19 cellular contexts compared by ENCODE assay signal in genomic region chr7:121575194-121575766, GRCh38.
"Had no signal": no experiment of that assay in that cellular context is flagged by ENCODE, and none has a peak within 500 bp of the region (broad histone marks: within the 10 kb centered on the region; RNA-seq: fewer than 3 reads in every experiment).

No MANE protein-coding gene starts in this region.

- ATAC-seq: activated T-cell treated with anti-CD3 and anti-CD28 coated beads, Interleukin-2, amount 50 U/mL, for 72 hours; foreskin keratinocyte; stimulated activated naive CD8-positive, alpha-beta T cell treated with anti-CD3 and anti-CD28 coated beads, Interleukin-15, Interleukin-2, amounts not matched to agents 100 U/mL and 50 U/mL, for 24 hours had no signal

- H3K27ac Mint-ChIP-seq: activated CD4-positive, alpha-beta memory T cell treated with anti-CD3 and anti-CD28 coated beads for 36 hours; activated naive CD8-positive, alpha-beta T cell treated with anti-CD3 and anti-CD28 coated beads for 36 hours; activated T-cell treated with anti-CD3 and anti-CD28 coated beads, Interleukin-2, amount 50 U/mL, for 72 hours; nephron progenitor cell; T-helper 2 cell treated with Interferon-gamma antibody and Interleukin-4, amounts not matched to agents 5 μg/mL and 100 μg/mL, for 36 hours had no signal

- H3K36me3 Mint-ChIP-seq: activated CD4-positive, alpha-beta memory T cell treated with anti-CD3 and anti-CD28 coated beads for 36 hours; activated naive CD8-positive, alpha-beta T cell treated with anti-CD3 and anti-CD28 coated beads for 36 hours had no signal

- FAIRE-seq: endometrium had no signal

- H3K9me3 ChIP-seq: breast epithelium, esophagus muscularis mucosa, left ventricle myocardium inferior, upper lobe of left lung had no signal

- H3K4me3 Mint-ChIP-seq: activated CD4-positive, alpha-beta memory T cell treated with anti-CD3 and anti-CD28 coated beads for 36 hours; activated naive CD8-positive, alpha-beta T cell treated with anti-CD3 and anti-CD28 coated beads for 36 hours; activated T-cell treated with anti-CD3 and anti-CD28 coated beads, Interleukin-2, amount 50 U/mL, for 72 hours; nephron progenitor cell; T-helper 2 cell treated with Interferon-gamma antibody and Interleukin-4, amounts not matched to agents 5 μg/mL and 100 μg/mL, for 36 hours had no signal

- H3K9me3 Mint-ChIP-seq: activated CD4-positive, alpha-beta memory T cell treated with anti-CD3 and anti-CD28 coated beads for 36 hours; activated naive CD8-positive, alpha-beta T cell treated with anti-CD3 and anti-CD28 coated beads for 36 hours; activated T-cell treated with anti-CD3 and anti-CD28 coated beads, Interleukin-2, amount 50 U/mL, for 72 hours; nephron progenitor cell; T-helper 2 cell treated with Interferon-gamma antibody and Interleukin-4, amounts not matched to agents 5 μg/mL and 100 μg/mL, for 36 hours had no signal

- H3K4me3 ChIP-seq: breast epithelium, esophagus muscularis mucosa, left ventricle myocardium inferior, upper lobe of left lung had no signal

- H3K4me1 Mint-ChIP-seq: activated naive CD8-positive, alpha-beta T cell treated with anti-CD3 and anti-CD28 coated beads for 36 hours; nephron progenitor cell had no signal

- DNase-seq: activated CD4-positive, alpha-beta memory T cell treated with anti-CD3 and anti-CD28 coated beads for 36 hours; activated gamma-delta T cell treated with Interleukin-2 at 50 U/mL for 16 hours; activated naive CD8-positive, alpha-beta T cell treated with anti-CD3 and anti-CD28 coated beads for 36 hours; activated T-cell treated with anti-CD3 and anti-CD28 coated beads, Interleukin-2, amount 50 U/mL, for 72 hours; aorta; head of caudate nucleus; islet precursor cell; left ventricle myocardium inferior; mesenchymal stem cell; nephron progenitor cell; stimulated activated CD4-positive, alpha-beta T cell treated with anti-CD3 and anti-CD28 coated beads, Interleukin-4, amount 100 ng/mL, for 1 hour; stimulated activated CD8-positive, alpha-beta memory T cell treated with anti-CD3 and anti-CD28 coated beads, Interleukin-4, amount 100 ng/mL, for 48 hours; stimulated activated naive CD8-positive, alpha-beta T cell treated with anti-CD3 and anti-CD28 coated beads, Interleukin-15, Interleukin-2, amounts not matched to agents 100 U/mL and 50 U/mL, for 24 hours; upper lobe of left lung had no signal

- H3K27me3 ChIP-seq: breast epithelium, esophagus muscularis mucosa, foreskin keratinocyte, upper lobe of left lung had no signal

- H3K27ac ChIP-seq: breast epithelium, esophagus muscularis mucosa, foreskin keratinocyte, left ventricle myocardium inferior, upper lobe of left lung had no signal

- H3K36me3 ChIP-seq: breast epithelium, esophagus muscularis mucosa, left ventricle myocardium inferior, upper lobe of left lung had no signal

- H3K4me1 ChIP-seq: breast epithelium, esophagus muscularis mucosa, foreskin keratinocyte, left ventricle myocardium inferior, upper lobe of left lung had no signal
